In genomic region chr6:169845426-169846285, GRCh38 we compare ENCODE assay signal across 16 cellular contexts.
DNase-seq lines count a peak whose midpoint lies in the region; ATAC-seq and TF ChIP-seq lines count a peak whose summit lies in the region.
"Had no signal": no experiment of that assay in that cellular context is flagged by ENCODE, and none has a peak within 500 bp of the region (broad histone marks: within the 10 kb centered on the region; RNA-seq: fewer than 3 reads in every experiment).

No MANE protein-coding gene starts in this region.

- no peak overlapping the region for H3K9ac ChIP-seq in endodermal cell (ENCODE audit: extremely low read depth, low read length, poor library complexity, severe bottlenecking)

- H3K4me3 ChIP-seq in H7 (ENCODE audit: insufficient read depth, low read depth, low read length): no peak overlapping the region
- no peak overlapping the region for H3K4me3 ChIP-seq in endodermal cell (ENCODE audit: low read length)
- H3K4me3 ChIP-seq: A549 had no signal

- no peaks in the 10 kb centered on the region for H3K4me1 Mint-ChIP-seq in endodermal cell
- H3K4me1 Mint-ChIP-seq: CD14-positive monocyte had no signal

- peak; percentile 43 for DNase-seq in NCI-H510A treated with DMSO at 0.1 percent for 48 hours (lab: John Stamatoyannopoulos, UW)
- DNase-seq in NCI-H510A (lab: John Stamatoyannopoulos, UW): no peak
- peak; percentile 19 for DNase-seq in H7
- DNase-seq in endodermal cell: peak; percentile 12
- DNase-seq in sciatic nerve (ENCODE audit: low spot score): peak; percentile 31
- no peak for DNase-seq in G401 (ENCODE audit: low spot score)
- DNase-seq: Caco-2, HCEC 1CT, NCI-H2081, NCI-H446 treated with DMSO at 0.1 percent for 48 hours, PC-3 had no signal

- no peaks in the 10 kb centered on the region for H3K4me1 ChIP-seq in endodermal cell (ENCODE audit: control insufficient read depth, insufficient read depth, low read length)
- H3K4me1 ChIP-seq: A549, Caco-2 had no signal

- H3K27me3 ChIP-seq in H7 (ENCODE audit: control insufficient read depth, insufficient read depth, low read length): no peaks in the 10 kb centered on the region
- no peaks in the 10 kb centered on the region for H3K27me3 ChIP-seq in endodermal cell (ENCODE audit: control insufficient read depth, insufficient read depth, low read length, poor library complexity, severe bottlenecking)

- ATAC-seq in sciatic nerve: no peak
- no peak for ATAC-seq in HG03565 (IDR thresholded peaks at IDR 0.05; ENCODE audit: unreplicated experiment)
- ATAC-seq in HG02798 (IDR thresholded peaks at IDR 0.05; ENCODE audit: poor library complexity, unreplicated experiment): no peak
- ATAC-seq: A549, PC-3 had no signal

- peaks cover 9% of the 10 kb centered on the region for H3K27me3 Mint-ChIP-seq in endodermal cell (ENCODE audit: insufficient read depth)

- TF ChIP-seq CTCF in endodermal cell (conservative IDR thresholded peaks at IDR 0.05): no peak

- 87 to 93% methylated on average over 12 to 24 of the region's 24 CpGs for WGBS in endodermal cell (ENCODE audit: insufficient coverage in 1 of 2, insufficient read length in 1 of 2), 2 experiments

- in situ Hi-C loops in G401 (cut with HindIII; ENCODE audit: low sequenced_read_pairs): loop anchor here (25.0 kb wide), 1 partner anchor 292 kb away; no protein-coding TSS in a partner anchor

- H3K9me3 ChIP-seq in endodermal cell (ENCODE audit: control insufficient read depth, low read length): no peaks in the 10 kb centered on the region
- H3K9me3 ChIP-seq: A549, Caco-2 had no signal

- no peak overlapping the region for H3K4me3 Mint-ChIP-seq in endodermal cell
- H3K4me3 Mint-ChIP-seq: CD14-positive monocyte had no signal

- H3K36me3 ChIP-seq in H7 (replicated peaks; ENCODE audit: control insufficient read depth, insufficient read depth, low read length): no peaks in the 10 kb centered on the region
- no peaks in the 10 kb centered on the region for H3K36me3 ChIP-seq in endodermal cell (ENCODE audit: control insufficient read depth, insufficient read depth, low read length)

- no peaks in the 10 kb centered on the region for H3K36me3 Mint-ChIP-seq in endodermal cell (ENCODE audit: low read depth)
- H3K36me3 Mint-ChIP-seq: CD14-positive monocyte had no signal

- intact Hi-C loops in sciatic nerve (cut with DNase I): no loop called here

- no peak overlapping the region for H3K27ac ChIP-seq in endodermal cell (ENCODE audit: low read depth, low read length)
- H3K27ac ChIP-seq: A549 had no signal

- H3K9me3 Mint-ChIP-seq in endodermal cell: no peaks in the 10 kb centered on the region
- H3K9me3 Mint-ChIP-seq: CD14-positive monocyte had no signal

- H3K27ac Mint-ChIP-seq in endodermal cell: no peak overlapping the region
- H3K27ac Mint-ChIP-seq: CD14-positive monocyte, IgD-negative memory B cell had no signal

Comparison
In these comparisons a context has a peak if more than half of its experiments do, and no peak if none do; other contexts are left out.
1. DNase-seq: peak in NCI-H510A treated with DMSO at 0.1 percent for 48 hours (single experiment), H7 (single experiment), endodermal cell (single experiment) and sciatic nerve (single experiment); none in NCI-H510A (single experiment) and G401 (single experiment).